In genomic region chr1:79100385-79100784, GRCh38 we compare ENCODE assay signal across 16 cellular contexts.
DNase-seq lines count a peak whose midpoint lies in the region; ATAC-seq and TF ChIP-seq lines count a peak whose summit lies in the region.
"Had no signal": no experiment of that assay in that cellular context is flagged by ENCODE, and none has a peak within 500 bp of the region (broad histone marks: within the 10 kb centered on the region; RNA-seq: fewer than 3 reads in every experiment).

No MANE protein-coding gene starts in this region.

- no peak overlapping the region for H3K4me3 Mint-ChIP-seq in HFFc6
- H3K4me3 Mint-ChIP-seq in CD4-positive, alpha-beta memory T cell = no peak overlapping the region
- H3K4me3 Mint-ChIP-seq: activated T-cell treated with anti-CD3 and anti-CD28 coated beads, Interleukin-2, amount 50 U/mL, for 24 hours had no signal

- H3K36me3 ChIP-seq in A673 (ENCODE audit: insufficient read depth, low read length, poor library complexity, severe bottlenecking) (no peaks in the 10 kb centered on the region), sigmoid colon (no peaks in the 10 kb centered on the region)
- no peaks in the 10 kb centered on the region for H3K36me3 ChIP-seq in CD4-positive, alpha-beta memory T cell (ENCODE audit: insufficient read depth, low read length)
- H3K36me3 ChIP-seq: tibial nerve had no signal

- no peak for TF ChIP-seq CTCF in A673 (conservative IDR thresholded peaks at IDR 0.05; ENCODE audit: low read depth, low read length)
- TF ChIP-seq CTCF in HFFc6 (IDR thresholded peaks at IDR 0.05) = no peak
- no peak for TF ChIP-seq CTCF in lower leg skin (IDR thresholded peaks at IDR 0.05)
- TF ChIP-seq CTCF in sigmoid colon (IDR thresholded peaks at IDR 0.05) = no peak

- no peak overlapping the region for H3K27ac Mint-ChIP-seq in HFFc6
- no peak overlapping the region for H3K27ac Mint-ChIP-seq in CD4-positive, alpha-beta memory T cell
- H3K27ac Mint-ChIP-seq: activated T-cell treated with anti-CD3 and anti-CD28 coated beads, Interleukin-2, amount 50 U/mL, for 24 hours had no signal

- no peaks in the 10 kb centered on the region for H3K9me3 ChIP-seq in A673 (ENCODE audit: low read depth, low read length, poor library complexity, severe bottlenecking)
- no peaks in the 10 kb centered on the region for H3K9me3 ChIP-seq in CD4-positive, alpha-beta memory T cell (ENCODE audit: control insufficient read depth in 1 of 2, low read length in 2 of 2)
- H3K9me3 ChIP-seq in sigmoid colon = no peaks in the 10 kb centered on the region
- H3K9me3 ChIP-seq: A549, tibial nerve had no signal

- H3K4me3 ChIP-seq in A673 (ENCODE audit: low read depth, low read length, poor library complexity, severe bottlenecking) = no peak overlapping the region
- H3K4me3 ChIP-seq in CD4-positive, alpha-beta memory T cell (ENCODE audit: low read length in 2 of 2) = no peak overlapping the region
- H3K4me3 ChIP-seq in lower leg skin (ENCODE audit: low read depth, poor library complexity, severe bottlenecking) = no peak overlapping the region
- H3K4me3 ChIP-seq in sigmoid colon = no peak overlapping the region
- H3K4me3 ChIP-seq: A549, lung, tibial nerve had no signal

- TF ChIP-seq POLR2A in lower leg skin (IDR thresholded peaks at IDR 0.05) = no peak
- TF ChIP-seq POLR2A in sigmoid colon (IDR thresholded peaks at IDR 0.05) = no peak

- BruUV-seq in A673 (replicated peaks; lab: Mats Ljungman, UMichigan) = no TSS peak

- H3K27ac ChIP-seq in A673 (ENCODE audit: low read depth, low read length, poor library complexity, severe bottlenecking) (no peak overlapping the region), sigmoid colon (no peak overlapping the region)
- H3K27ac ChIP-seq in CD4-positive, alpha-beta memory T cell (ENCODE audit: low read depth, low read length) = no peak overlapping the region
- H3K27ac ChIP-seq: A549, tibial nerve had no signal

- H3K9me3 Mint-ChIP-seq in HFFc6 = no peaks in the 10 kb centered on the region
- H3K9me3 Mint-ChIP-seq in CD4-positive, alpha-beta memory T cell = peaks cover 0 to 8% (median 3%) of the 10 kb centered on the region in 8 donors

- POLR2A ChIA-PET in A673 (lab: Charles Lee; ENCODE audit: low non-redundant PET) = no interaction called here
- POLR2A ChIA-PET in CD4-positive, alpha-beta memory T cell (lab: Charles Lee; ENCODE audit: partially characterized antibody) = no interaction called here

- intact Hi-C loops in A673 (cut with micrococcal nuclease; ENCODE audit: unreplicated experiment) = loop anchor here (10.0 kb wide), 1 partner anchor 56 kb away; no protein-coding TSS in a partner anchor
- intact Hi-C loops in CD4-positive, alpha-beta memory T cell (cut with micrococcal nuclease) = no loop called here
- intact Hi-C loops in lower leg skin (cut with DNase I; ENCODE audit: low total_unique reads) = no loop called here
- intact Hi-C loops in sigmoid colon (cut with DNase I) = no loop called here

- H3K4me1 ChIP-seq in A673 (ENCODE audit: insufficient read depth, low read length, poor library complexity, severe bottlenecking) = no peaks in the 10 kb centered on the region
- H3K4me1 ChIP-seq in CD4-positive, alpha-beta memory T cell (ENCODE audit: insufficient read depth, low read length) = no peaks in the 10 kb centered on the region
- H3K4me1 ChIP-seq in sigmoid colon = no peaks in the 10 kb centered on the region
- H3K4me1 ChIP-seq: A549, tibial nerve had no signal

- ATAC-seq in HG02884 (IDR thresholded peaks at IDR 0.05; ENCODE audit: unreplicated experiment) = no peak
- ATAC-seq: A549 had no signal

- DNase-seq in A673 (ENCODE audit: low spot score) (peak; percentile 20), HFFc6 (peak; percentile 55), astrocyte of the hippocampus (ENCODE audit: low read depth, low spot score) (peak; percentile 80), foreskin melanocyte (peak; percentile 32), lower leg skin (ENCODE audit: low spot score in 2 of 2) (no peak), sigmoid colon (no peak)
- DNase-seq in CD4-positive, alpha-beta memory T cell = no peak
- DNase-seq: activated T-cell treated with anti-CD3 and anti-CD28 coated beads, Interleukin-2, amount 50 U/mL, for 24 hours; amygdala; DMS153; NCI-H2081; nucleus accumbens had no signal

- no peaks in the 10 kb centered on the region for H3K36me3 Mint-ChIP-seq in HFFc6 (ENCODE audit: low read depth)
- H3K36me3 Mint-ChIP-seq in CD4-positive, alpha-beta memory T cell = no peaks in the 10 kb centered on the region

- CTCF ChIA-PET in A673 (lab: Charles Lee) = no interaction called here
- CTCF ChIA-PET in CD4-positive, alpha-beta memory T cell (lab: Charles Lee; ENCODE audit: partially characterized antibody) = no interaction called here

- peaks cover 11% of the 10 kb centered on the region for H3K4me1 Mint-ChIP-seq in HFFc6 (ENCODE audit: low read depth)
- no peaks in the 10 kb centered on the region for H3K4me1 Mint-ChIP-seq in CD4-positive, alpha-beta memory T cell

- H3K27me3 Mint-ChIP-seq in HFFc6 (ENCODE audit: insufficient read depth) = no peaks in the 10 kb centered on the region
- peaks cover 0 to 2% of the 10 kb centered on the region in 2 donors for H3K27me3 Mint-ChIP-seq in CD4-positive, alpha-beta memory T cell
- H3K27me3 Mint-ChIP-seq: activated T-cell treated with anti-CD3 and anti-CD28 coated beads, Interleukin-2, amount 50 U/mL, for 24 hours had no signal

- 80% methylated on average over 7 of the region's 7 CpGs for WGBS in lower leg skin, 2 donors
- 80 to 85% methylated on average over 7 of the region's 7 CpGs for WGBS in sigmoid colon, 2 donors

- no peak for TF ChIP-seq EP300 in sigmoid colon (IDR thresholded peaks at IDR 0.05)

- H3K27me3 ChIP-seq in A673 (replicated peaks; ENCODE audit: insufficient read depth, low read depth, low read length, poor library complexity) (no peaks in the 10 kb centered on the region), sigmoid colon (no peaks in the 10 kb centered on the region)
- H3K27me3 ChIP-seq in CD4-positive, alpha-beta memory T cell (ENCODE audit: insufficient read depth, low read length) = no peaks in the 10 kb centered on the region
- H3K27me3 ChIP-seq: tibial nerve had no signal

Comparison
In these comparisons a context has a peak if more than half of its experiments do, and no peak if none do; other contexts are left out.
1. DNase-seq: peak in A673 (single experiment), HFFc6 (single experiment), astrocyte of the hippocampus (single experiment) and foreskin melanocyte (single experiment); none in CD4-positive, alpha-beta memory T cell (0 of 5), lower leg skin (0 of 2) and sigmoid colon (single experiment).